Comparison of ENCODE assay signal across 1 cellular context in the genomic region with DNA sequence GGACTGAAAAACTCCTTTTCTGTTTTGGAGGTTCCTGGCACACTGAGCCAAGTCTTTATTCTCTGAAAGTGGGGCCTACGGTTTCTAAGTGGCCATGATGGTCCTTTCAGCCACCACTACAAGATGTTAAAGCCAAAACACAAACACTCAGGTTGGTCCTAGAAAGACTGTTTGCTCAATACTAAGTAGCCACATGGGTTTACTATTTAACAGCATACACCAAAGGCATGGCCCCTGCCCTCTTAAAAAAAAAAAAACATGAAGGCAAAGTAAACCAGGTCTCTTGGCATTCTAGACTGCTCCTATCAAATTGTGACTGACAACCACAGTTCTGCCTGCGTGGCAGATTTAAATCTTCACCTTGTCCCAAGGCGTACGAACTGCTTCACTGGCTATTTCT.
TF ChIP-seq lines count a peak whose summit lies in the region.

No MANE protein-coding gene starts in this region.

TF ChIP-seq in GM23338, 12 proteins besides CTCF, POLR2A, EP300 and RAD21:
- TF ChIP-seq EZH2phosphoT487 (IDR thresholded peaks at IDR 0.05; ENCODE audit: unreplicated experiment) = no peak
- TF ChIP-seq CREB1 (CRISPR knock-in tag; IDR thresholded peaks at IDR 0.05; ENCODE audit: low read depth) = no peak
- TF ChIP-seq ZNF331 (CRISPR knock-in tag; IDR thresholded peaks at IDR 0.05; ENCODE audit: low read depth) = no peak
- no peak for TF ChIP-seq NANOG (IDR thresholded peaks at IDR 0.05; ENCODE audit: borderline replicate concordance)
- TF ChIP-seq ZNF114 (CRISPR knock-in tag; IDR thresholded peaks at IDR 0.05) = no peak
- TF ChIP-seq, protein P1, sequence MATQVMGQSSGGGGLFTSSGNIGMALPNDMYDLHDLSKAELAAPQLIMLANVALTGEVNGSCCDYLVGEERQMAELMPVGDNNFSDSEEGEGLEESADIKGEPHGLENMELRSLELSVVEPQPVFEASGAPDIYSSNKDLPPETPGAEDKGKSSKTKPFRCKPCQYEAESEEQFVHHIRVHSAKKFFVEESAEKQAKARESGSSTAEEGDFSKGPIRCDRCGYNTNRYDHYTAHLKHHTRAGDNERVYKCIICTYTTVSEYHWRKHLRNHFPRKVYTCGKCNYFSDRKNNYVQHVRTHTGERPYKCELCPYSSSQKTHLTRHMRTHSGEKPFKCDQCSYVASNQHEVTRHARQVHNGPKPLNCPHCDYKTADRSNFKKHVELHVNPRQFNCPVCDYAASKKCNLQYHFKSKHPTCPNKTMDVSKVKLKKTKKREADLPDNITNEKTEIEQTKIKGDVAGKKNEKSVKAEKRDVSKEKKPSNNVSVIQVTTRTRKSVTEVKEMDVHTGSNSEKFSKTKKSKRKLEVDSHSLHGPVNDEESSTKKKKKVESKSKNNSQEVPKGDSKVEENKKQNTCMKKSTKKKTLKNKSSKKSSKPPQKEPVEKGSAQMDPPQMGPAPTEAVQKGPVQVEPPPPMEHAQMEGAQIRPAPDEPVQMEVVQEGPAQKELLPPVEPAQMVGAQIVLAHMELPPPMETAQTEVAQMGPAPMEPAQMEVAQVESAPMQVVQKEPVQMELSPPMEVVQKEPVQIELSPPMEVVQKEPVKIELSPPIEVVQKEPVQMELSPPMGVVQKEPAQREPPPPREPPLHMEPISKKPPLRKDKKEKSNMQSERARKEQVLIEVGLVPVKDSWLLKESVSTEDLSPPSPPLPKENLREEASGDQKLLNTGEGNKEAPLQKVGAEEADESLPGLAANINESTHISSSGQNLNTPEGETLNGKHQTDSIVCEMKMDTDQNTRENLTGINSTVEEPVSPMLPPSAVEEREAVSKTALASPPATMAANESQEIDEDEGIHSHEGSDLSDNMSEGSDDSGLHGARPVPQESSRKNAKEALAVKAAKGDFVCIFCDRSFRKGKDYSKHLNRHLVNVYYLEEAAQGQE (IDR thresholded peaks at IDR 0.05; ENCODE audit: unreplicated experiment) = no peak
- TF ChIP-seq, protein P2, sequence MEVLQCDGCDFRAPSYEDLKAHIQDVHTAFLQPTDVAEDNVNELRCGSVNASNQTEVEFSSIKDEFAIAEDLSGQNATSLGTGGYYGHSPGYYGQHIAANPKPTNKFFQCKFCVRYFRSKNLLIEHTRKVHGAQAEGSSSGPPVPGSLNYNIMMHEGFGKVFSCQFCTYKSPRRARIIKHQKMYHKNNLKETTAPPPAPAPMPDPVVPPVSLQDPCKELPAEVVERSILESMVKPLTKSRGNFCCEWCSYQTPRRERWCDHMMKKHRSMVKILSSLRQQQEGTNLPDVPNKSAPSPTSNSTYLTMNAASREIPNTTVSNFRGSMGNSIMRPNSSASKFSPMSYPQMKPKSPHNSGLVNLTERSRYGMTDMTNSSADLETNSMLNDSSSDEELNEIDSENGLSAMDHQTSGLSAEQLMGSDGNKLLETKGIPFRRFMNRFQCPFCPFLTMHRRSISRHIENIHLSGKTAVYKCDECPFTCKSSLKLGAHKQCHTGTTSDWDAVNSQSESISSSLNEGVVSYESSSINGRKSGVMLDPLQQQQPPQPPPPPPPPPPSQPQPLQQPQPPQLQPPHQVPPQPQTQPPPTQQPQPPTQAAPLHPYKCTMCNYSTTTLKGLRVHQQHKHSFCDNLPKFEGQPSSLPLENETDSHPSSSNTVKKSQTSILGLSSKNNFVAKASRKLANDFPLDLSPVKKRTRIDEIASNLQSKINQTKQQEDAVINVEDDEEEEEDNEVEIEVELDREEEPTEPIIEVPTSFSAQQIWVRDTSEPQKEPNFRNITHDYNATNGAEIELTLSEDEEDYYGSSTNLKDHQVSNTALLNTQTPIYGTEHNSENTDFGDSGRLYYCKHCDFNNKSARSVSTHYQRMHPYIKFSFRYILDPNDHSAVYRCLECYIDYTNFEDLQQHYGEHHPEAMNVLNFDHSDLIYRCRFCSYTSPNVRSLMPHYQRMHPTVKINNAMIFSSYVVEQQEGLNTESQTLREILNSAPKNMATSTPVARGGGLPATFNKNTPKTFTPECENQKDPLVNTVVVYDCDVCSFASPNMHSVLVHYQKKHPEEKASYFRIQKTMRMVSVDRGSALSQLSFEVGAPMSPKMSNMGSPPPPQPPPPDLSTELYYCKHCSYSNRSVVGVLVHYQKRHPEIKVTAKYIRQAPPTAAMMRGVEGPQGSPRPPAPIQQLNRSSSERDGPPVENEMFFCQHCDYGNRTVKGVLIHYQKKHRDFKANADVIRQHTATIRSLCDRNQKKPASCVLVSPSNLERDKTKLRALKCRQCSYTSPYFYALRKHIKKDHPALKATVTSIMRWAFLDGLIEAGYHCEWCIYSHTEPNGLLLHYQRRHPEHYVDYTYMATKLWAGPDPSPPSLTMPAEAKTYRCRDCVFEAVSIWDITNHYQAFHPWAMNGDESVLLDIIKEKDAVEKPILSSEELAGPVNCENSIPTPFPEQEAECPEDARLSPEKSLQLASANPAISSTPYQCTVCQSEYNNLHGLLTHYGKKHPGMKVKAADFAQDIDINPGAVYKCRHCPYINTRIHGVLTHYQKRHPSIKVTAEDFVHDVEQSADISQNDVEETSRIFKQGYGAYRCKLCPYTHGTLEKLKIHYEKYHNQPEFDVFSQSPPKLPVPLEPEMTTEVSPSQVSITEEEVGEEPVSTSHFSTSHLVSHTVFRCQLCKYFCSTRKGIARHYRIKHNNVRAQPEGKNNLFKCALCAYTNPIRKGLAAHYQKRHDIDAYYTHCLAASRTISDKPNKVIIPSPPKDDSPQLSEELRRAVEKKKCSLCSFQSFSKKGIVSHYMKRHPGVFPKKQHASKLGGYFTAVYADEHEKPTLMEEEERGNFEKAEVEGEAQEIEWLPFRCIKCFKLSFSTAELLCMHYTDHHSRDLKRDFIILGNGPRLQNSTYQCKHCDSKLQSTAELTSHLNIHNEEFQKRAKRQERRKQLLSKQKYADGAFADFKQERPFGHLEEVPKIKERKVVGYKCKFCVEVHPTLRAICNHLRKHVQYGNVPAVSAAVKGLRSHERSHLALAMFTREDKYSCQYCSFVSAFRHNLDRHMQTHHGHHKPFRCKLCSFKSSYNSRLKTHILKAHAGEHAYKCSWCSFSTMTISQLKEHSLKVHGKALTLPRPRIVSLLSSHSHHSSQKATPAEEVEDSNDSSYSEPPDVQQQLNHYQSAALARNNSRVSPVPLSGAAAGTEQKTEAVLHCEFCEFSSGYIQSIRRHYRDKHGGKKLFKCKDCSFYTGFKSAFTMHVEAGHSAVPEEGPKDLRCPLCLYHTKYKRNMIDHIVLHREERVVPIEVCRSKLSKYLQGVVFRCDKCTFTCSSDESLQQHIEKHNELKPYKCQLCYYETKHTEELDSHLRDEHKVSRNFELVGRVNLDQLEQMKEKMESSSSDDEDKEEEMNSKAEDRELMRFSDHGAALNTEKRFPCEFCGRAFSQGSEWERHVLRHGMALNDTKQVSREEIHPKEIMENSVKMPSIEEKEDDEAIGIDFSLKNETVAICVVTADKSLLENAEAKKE (CRISPR knock-in tag; IDR thresholded peaks at IDR 0.05) = no peak
- TF ChIP-seq, protein P3, sequence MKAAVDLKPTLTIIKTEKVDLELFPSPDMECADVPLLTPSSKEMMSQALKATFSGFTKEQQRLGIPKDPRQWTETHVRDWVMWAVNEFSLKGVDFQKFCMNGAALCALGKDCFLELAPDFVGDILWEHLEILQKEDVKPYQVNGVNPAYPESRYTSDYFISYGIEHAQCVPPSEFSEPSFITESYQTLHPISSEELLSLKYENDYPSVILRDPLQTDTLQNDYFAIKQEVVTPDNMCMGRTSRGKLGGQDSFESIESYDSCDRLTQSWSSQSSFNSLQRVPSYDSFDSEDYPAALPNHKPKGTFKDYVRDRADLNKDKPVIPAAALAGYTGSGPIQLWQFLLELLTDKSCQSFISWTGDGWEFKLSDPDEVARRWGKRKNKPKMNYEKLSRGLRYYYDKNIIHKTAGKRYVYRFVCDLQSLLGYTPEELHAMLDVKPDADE (IDR thresholded peaks at IDR 0.05) = no peak
- no peak for TF ChIP-seq STAT1 (IDR thresholded peaks at IDR 0.05; ENCODE audit: unreplicated experiment)
- no peak for TF ChIP-seq EZH2 (IDR thresholded peaks at IDR 0.05; ENCODE audit: low read depth, unreplicated experiment)
